In the genomic region with DNA sequence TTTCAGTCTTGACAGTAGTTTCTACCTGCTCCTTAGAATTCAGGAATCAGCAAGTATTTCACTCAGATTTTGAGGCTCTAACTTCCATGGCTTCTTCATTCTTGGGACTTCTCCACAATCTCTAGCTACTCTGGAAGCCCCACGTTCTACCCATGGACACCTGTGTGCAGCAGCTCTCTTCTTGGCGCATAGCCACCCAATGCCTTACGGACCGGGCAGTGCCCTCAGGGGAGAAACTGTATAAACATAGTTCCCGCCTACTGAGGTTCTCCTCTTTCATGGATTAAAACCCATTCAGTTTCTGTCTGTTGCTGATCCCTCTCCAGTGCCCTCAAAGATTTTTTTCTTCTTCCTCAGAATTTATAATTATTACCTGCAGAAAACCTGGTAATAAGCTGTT, we compare ENCODE assay signal across 25 cellular contexts.
A peak's percentile ranks its signal among the peaks of the same experiment; 100 is the strongest.
DNase-seq lines count a peak whose midpoint lies in the region; ATAC-seq, FAIRE-seq and TF ChIP-seq lines count a peak whose summit lies in the region.
"Had no signal": no experiment of that assay in that cellular context is flagged by ENCODE, and none has a peak within 500 bp of the region (broad histone marks: within the 10 kb centered on the region; RNA-seq: fewer than 3 reads in every experiment).

No MANE protein-coding gene starts in this region.

- TF ChIP-seq POLR2A in right lobe of liver (IDR thresholded peaks at IDR 0.05) (no peak), HepG2 (IDR thresholded peaks at IDR 0.05; ENCODE audit: insufficient read depth in 1 of 2, low read depth in 2 of 2, low read length in 2 of 2) (no peak), esophagus muscularis mucosa (IDR thresholded peaks at IDR 0.05; ENCODE audit: low read depth) (no peak)

- peak in 2 of 4 donors; percentile 41 to 57 for ATAC-seq in right lobe of liver
- ATAC-seq in HepG2: no peak
- ATAC-seq in GM21367 (IDR thresholded peaks at IDR 0.05; ENCODE audit: unreplicated experiment): no peak
- ATAC-seq: A549 had no signal

- no peak for FAIRE-seq in HepG2 (lab: Jason Lieb, UNC)
- FAIRE-seq: A549, D721Med, G401.6, GM12892, H1 had no signal

- H3K27ac ChIP-seq in right lobe of liver: no peak overlapping the region
- H3K27ac ChIP-seq in HepG2 (ENCODE audit: extremely low read length, insufficient read depth, low read length): no peak overlapping the region
- no peak overlapping the region for H3K27ac ChIP-seq in esophagus muscularis mucosa (replicated peaks in 1 of 4)
- H3K27ac ChIP-seq: A549; BLaER1 treated with 17β-estradiol and CSF1 and Interleukin-3, amounts not matched to agents 10 nM and 100 nM; GM23248 had no signal

- H2AFZ ChIP-seq in HepG2 (ENCODE audit: low read length): no peak overlapping the region
- H2AFZ ChIP-seq: GM23248 had no signal

- no peaks in the 10 kb centered on the region for H3K79me2 ChIP-seq in HepG2 (ENCODE audit: insufficient read depth, low read length)

- 36% methylated on average over 5 of the region's 5 CpGs for WGBS in right lobe of liver (ENCODE audit: insufficient coverage, low coverage, low lambda C conversion rate, missing lambda C conversion rate)
- 15% methylated on average over 5 of the region's 5 CpGs for WGBS in HepG2 (ENCODE audit: low lambda C conversion rate)
- WGBS in esophagus muscularis mucosa: 67% methylated on average over 5 of the region's 5 CpGs

- H3K36me3 ChIP-seq in right lobe of liver (no peaks in the 10 kb centered on the region), HepG2 (replicated peaks in 1 of 2; ENCODE audit: control insufficient read depth in 1 of 2, insufficient read depth in 2 of 2, low read length in 2 of 2) (no peaks in the 10 kb centered on the region), esophagus muscularis mucosa (no peaks in the 10 kb centered on the region)
- H3K36me3 ChIP-seq: BE2C; BLaER1 treated with 17β-estradiol and CSF1 and Interleukin-3, amounts not matched to agents 10 nM and 100 nM had no signal

- TF ChIP-seq EP300 in HepG2 (IDR thresholded peaks at IDR 0.05; ENCODE audit: low read depth in 2 of 2, low read length in 2 of 2): no peak
- no peak for TF ChIP-seq EP300 in HepG2 (CRISPR knock-in tag; IDR thresholded peaks at IDR 0.05; ENCODE audit: borderline replicate concordance)
- no peak for TF ChIP-seq EP300 in esophagus muscularis mucosa (IDR thresholded peaks at IDR 0.05)

- no peak overlapping the region for H3K9ac ChIP-seq in HepG2 (ENCODE audit: insufficient read depth, low read depth, low read length)
- H3K9ac ChIP-seq: BLaER1 treated with 17β-estradiol and CSF1 and Interleukin-3, amounts not matched to agents 10 nM and 100 nM; GM23248 had no signal

- no TSS peak for BruUV-seq in HepG2 (replicated peaks; lab: Mats Ljungman, UMichigan)

- no peaks in the 10 kb centered on the region for H3K4me1 ChIP-seq in right lobe of liver
- no peaks in the 10 kb centered on the region for H3K4me1 ChIP-seq in HepG2 (ENCODE audit: insufficient read depth, low read length)
- peaks cover 0 to 5% (median 4%) of the 10 kb centered on the region in 4 donors for H3K4me1 ChIP-seq in esophagus muscularis mucosa
- H3K4me1 ChIP-seq: A549, BE2C had no signal

- intact Hi-C loops in right lobe of liver (cut with DNase I): no loop called here
- intact Hi-C loops in HepG2 (cut with micrococcal nuclease; ENCODE audit: unreplicated experiment): no loop called here
- intact Hi-C loops in esophagus muscularis mucosa (cut with DNase I): no loop called here

- no peak for TF ChIP-seq RAD21 in HepG2 (CRISPR knock-in tag; IDR thresholded peaks at IDR 0.05)

- CTCF ChIA-PET in HepG2 (lab: Yijun Ruan, JAX; ENCODE audit: low intra/inter-chr PET ratio, low total read pairs): no interaction called here

- peak in 2 of 3 donors; percentile 22 to 53 for DNase-seq in right lobe of liver
- no peak for DNase-seq in HepG2 (ENCODE audit: low spot score)
- DNase-seq in NCI-H69 (lab: John Stamatoyannopoulos, UW): peak; percentile 70
- DNase-seq in esophagus muscularis mucosa (ENCODE audit: extremely low spot score): peak; percentile 10
- DNase-seq in NOMO-1 treated with dmso at 0.1 percent for 144 hours (lab: John Stamatoyannopoulos, UW; ENCODE audit: unreplicated experiment): no peak
- DNase-seq in T1000 (lab: John Stamatoyannopoulos, UW): no peak
- DNase-seq: 8988T; ACHN; AML-193; BE2C; CD4-positive, alpha-beta T cell; CD8-positive, alpha-beta memory T cell; DMS 273 treated with DMSO at 0.1 percent for 48 hours; DMS53; DMS79 treated with DMSO at 0.1 percent for 48 hours; GM23248; H7; HCEC 1CT had no signal

- POLR2A ChIA-PET in HepG2 (lab: Yijun Ruan, JAX): no interaction called here

- no peak overlapping the region for H3K4me2 ChIP-seq in HepG2 (ENCODE audit: low read depth, low read length)
- H3K4me2 ChIP-seq: A549; BLaER1 treated with 17β-estradiol and CSF1 and Interleukin-3, amounts not matched to agents 10 nM and 100 nM had no signal

- no peaks in the 10 kb centered on the region for H4K20me1 ChIP-seq in HepG2 (ENCODE audit: insufficient read depth, low read length)
- H4K20me1 ChIP-seq: BLaER1 treated with 17β-estradiol and CSF1 and Interleukin-3, amounts not matched to agents 10 nM and 100 nM had no signal

- H3K27me3 ChIP-seq in right lobe of liver (no peaks in the 10 kb centered on the region), HepG2 (ENCODE audit: control insufficient read depth in 1 of 2, insufficient read depth in 2 of 2, low read length in 2 of 2) (no peaks in the 10 kb centered on the region), esophagus muscularis mucosa (no peaks in the 10 kb centered on the region)
- H3K27me3 ChIP-seq: BE2C; BLaER1 treated with 17β-estradiol and CSF1 and Interleukin-3, amounts not matched to agents 10 nM and 100 nM had no signal

- H3K4me3 ChIP-seq in right lobe of liver (no peak overlapping the region), HepG2 (replicated peaks in 1 of 3; ENCODE audit: insufficient read depth in 1 of 3, low read depth in 2 of 3, low read length in 3 of 3) (no peak overlapping the region), esophagus muscularis mucosa (no peak overlapping the region)
- H3K4me3 ChIP-seq: A549; BLaER1 treated with 17β-estradiol and CSF1 and Interleukin-3, amounts not matched to agents 10 nM and 100 nM; GM23248 had no signal

- in situ Hi-C loops in HepG2 (cut with HindIII; ENCODE audit: extremely low pct_ligation_motif_present, low pct_unique_long_range_greater_than_20kb): no loop called here

- TF ChIP-seq CTCF in right lobe of liver (IDR thresholded peaks at IDR 0.05) (no peak), HepG2 (CRISPR knock-in tag; IDR thresholded peaks at IDR 0.05) (no peak), esophagus muscularis mucosa (IDR thresholded peaks at IDR 0.05) (no peak)

- H3K9me3 ChIP-seq in right lobe of liver: no peaks in the 10 kb centered on the region
- peaks cover 5% of the 10 kb centered on the region; the same call in 1 of the 2 replicates for H3K9me3 ChIP-seq in HepG2 (ENCODE audit: low read length)
- no peaks in the 10 kb centered on the region for H3K9me3 ChIP-seq in esophagus muscularis mucosa
- H3K9me3 ChIP-seq: A549; BE2C; BLaER1 treated with 17β-estradiol and CSF1 and Interleukin-3, amounts not matched to agents 10 nM and 100 nM had no signal

TF ChIP-seq in HepG2, 621 proteins besides CTCF, POLR2A, EP300 and RAD21 (continues in another document):
- no peak for TF ChIP-seq ZSCAN22 (CRISPR knock-in tag; IDR thresholded peaks at IDR 0.05)
- no peak for TF ChIP-seq NR2F6 (IDR thresholded peaks at IDR 0.05)
- no peak for TF ChIP-seq NR2F6 (CRISPR knock-in tag; IDR thresholded peaks at IDR 0.05)
- TF ChIP-seq, protein P1, sequence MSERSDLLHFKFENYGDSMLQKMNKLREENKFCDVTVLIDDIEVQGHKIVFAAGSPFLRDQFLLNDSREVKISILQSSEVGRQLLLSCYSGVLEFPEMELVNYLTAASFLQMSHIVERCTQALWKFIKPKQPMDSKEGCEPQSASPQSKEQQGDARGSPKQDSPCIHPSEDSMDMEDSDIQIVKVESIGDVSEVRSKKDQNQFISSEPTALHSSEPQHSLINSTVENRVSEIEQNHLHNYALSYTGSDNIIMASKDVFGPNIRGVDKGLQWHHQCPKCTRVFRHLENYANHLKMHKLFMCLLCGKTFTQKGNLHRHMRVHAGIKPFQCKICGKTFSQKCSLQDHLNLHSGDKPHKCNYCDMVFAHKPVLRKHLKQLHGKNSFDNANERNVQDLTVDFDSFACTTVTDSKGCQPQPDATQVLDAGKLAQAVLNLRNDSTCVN (CRISPR knock-in tag; IDR thresholded peaks at IDR 0.05; ENCODE audit: borderline replicate concordance): no peak
- TF ChIP-seq, protein P2, sequence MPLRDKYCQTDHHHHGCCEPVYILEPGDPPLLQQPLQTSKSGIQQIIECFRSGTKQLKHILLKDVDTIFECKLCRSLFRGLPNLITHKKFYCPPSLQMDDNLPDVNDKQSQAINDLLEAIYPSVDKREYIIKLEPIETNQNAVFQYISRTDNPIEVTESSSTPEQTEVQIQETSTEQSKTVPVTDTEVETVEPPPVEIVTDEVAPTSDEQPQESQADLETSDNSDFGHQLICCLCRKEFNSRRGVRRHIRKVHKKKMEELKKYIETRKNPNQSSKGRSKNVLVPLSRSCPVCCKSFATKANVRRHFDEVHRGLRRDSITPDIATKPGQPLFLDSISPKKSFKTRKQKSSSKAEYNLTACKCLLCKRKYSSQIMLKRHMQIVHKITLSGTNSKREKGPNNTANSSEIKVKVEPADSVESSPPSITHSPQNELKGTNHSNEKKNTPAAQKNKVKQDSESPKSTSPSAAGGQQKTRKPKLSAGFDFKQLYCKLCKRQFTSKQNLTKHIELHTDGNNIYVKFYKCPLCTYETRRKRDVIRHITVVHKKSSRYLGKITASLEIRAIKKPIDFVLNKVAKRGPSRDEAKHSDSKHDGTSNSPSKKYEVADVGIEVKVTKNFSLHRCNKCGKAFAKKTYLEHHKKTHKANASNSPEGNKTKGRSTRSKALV (CRISPR knock-in tag; IDR thresholded peaks at IDR 0.05): no peak
- TF ChIP-seq, protein P3, sequence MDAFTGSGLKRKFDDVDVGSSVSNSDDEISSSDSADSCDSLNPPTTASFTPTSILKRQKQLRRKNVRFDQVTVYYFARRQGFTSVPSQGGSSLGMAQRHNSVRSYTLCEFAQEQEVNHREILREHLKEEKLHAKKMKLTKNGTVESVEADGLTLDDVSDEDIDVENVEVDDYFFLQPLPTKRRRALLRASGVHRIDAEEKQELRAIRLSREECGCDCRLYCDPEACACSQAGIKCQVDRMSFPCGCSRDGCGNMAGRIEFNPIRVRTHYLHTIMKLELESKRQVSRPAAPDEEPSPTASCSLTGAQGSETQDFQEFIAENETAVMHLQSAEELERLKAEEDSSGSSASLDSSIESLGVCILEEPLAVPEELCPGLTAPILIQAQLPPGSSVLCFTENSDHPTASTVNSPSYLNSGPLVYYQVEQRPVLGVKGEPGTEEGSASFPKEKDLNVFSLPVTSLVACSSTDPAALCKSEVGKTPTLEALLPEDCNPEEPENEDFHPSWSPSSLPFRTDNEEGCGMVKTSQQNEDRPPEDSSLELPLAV (CRISPR knock-in tag; conservative IDR thresholded peaks at IDR 0.05; ENCODE audit: low read depth): no peak
- TF ChIP-seq ZNF569 (CRISPR knock-in tag; IDR thresholded peaks at IDR 0.05; ENCODE audit: borderline replicate concordance): no peak

Comparison
In these comparisons a context has a peak if more than half of its experiments do, and no peak if none do; other contexts are left out.
1. DNase-seq: peak in right lobe of liver (2 of 3), NCI-H69 (single experiment) and esophagus muscularis mucosa (single experiment); none in HepG2 (single experiment), NOMO-1 treated with dmso at 0.1 percent for 144 hours (single experiment) and T1000 (single experiment).